In the genomic region with DNA sequence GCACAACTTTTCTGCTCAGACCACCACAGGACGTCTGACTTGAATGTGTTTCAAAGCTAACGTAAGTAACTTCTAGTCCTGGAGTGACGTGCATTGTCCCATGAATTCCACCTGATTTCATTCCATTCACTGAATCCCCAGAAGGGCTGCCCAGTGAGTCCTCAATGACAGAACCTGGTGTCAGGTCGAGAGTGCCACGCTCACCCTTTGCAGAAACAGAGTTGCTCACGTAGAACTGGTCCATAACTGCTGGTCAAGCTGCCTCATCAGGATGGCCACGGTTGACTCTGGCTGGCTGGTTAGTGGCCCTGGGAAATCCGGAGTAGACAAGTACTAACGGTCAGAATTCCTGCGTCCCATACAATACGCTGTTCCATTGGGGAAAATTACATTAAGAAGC, we compare ENCODE assay signal across 29 cellular contexts.
"Had no signal": no experiment of that assay in that cellular context is flagged by ENCODE, and none has a peak within 500 bp of the region (broad histone marks: within the 10 kb centered on the region; RNA-seq: fewer than 3 reads in every experiment).

No MANE protein-coding gene starts in this region.

- DNase-seq: activated B cell treated with CpG ODN at 0.5 μM for 24 hours; activated CD4-positive, alpha-beta T cell treated with anti-CD3 and anti-CD28 coated beads for 48 hours; activated CD4-positive, alpha-beta T cell treated with anti-CD3 and anti-CD28 coated beads, Interleukin-2, amount 50 U/mL, for 1 hour; activated CD4-positive, alpha-beta T cell treated with anti-CD3 and anti-CD28 coated beads, Interleukin-2, amount 50 U/mL, for 48 hours; activated CD8-positive, alpha-beta memory T cell treated with anti-CD3 and anti-CD28 coated beads, Interleukin-2, amount 10 ng/mL, durations not matched to agents 7 days and 5 days; activated CD8-positive, alpha-beta memory T cell treated with anti-CD3 and anti-CD28 coated beads, Interleukin-2, amount 50 U/mL, for 4 hours; activated CD8-positive, alpha-beta T cell treated with anti-CD3 and anti-CD28 coated beads for 36 hours; activated gamma-delta T cell; activated naive CD4-positive, alpha-beta T cell; activated naive CD4-positive, alpha-beta T cell treated with anti-CD3 and anti-CD28 coated beads, Interleukin-2, amount 10 ng/mL, durations not matched to agents 7 days and 5 days; activated naive CD8-positive, alpha-beta T cell treated with anti-CD3 and anti-CD28 coated beads, Interleukin-2, amount 10 ng/mL, durations not matched to agents 7 days and 5 days; activated T-cell treated with anti-CD3 and anti-CD28 coated beads for 4 hours; activated T-cell treated with anti-CD3 and anti-CD28 coated beads, Interleukin-2, amount 50 U/mL, for 24 hours; activated T-cell treated with anti-CD3 and anti-CD28 coated beads, Interleukin-2, amount 50 U/mL, for 72 hours; central memory CD4-positive, alpha-beta T cell; cerebellar nuclear complex; colonic mucosa; effector CD8-positive, alpha-beta T cell; esophagus squamous epithelium; foreskin melanocyte; T-helper 1 cell; T-helper 17 cell; T1000; WERI-Rb-1 had no signal

- ATAC-seq: activated CD4-positive, CD25-positive, alpha-beta regulatory T cell treated with anti-CD3 and anti-CD28 coated beads, Interleukin-2, amount 50 U/mL, for 24 hours; activated CD8-positive, alpha-beta memory T cell treated with anti-CD3 and anti-CD28 coated beads, Interleukin-2, amount 10 ng/mL, durations not matched to agents 7 days and 5 days; activated CD8-positive, alpha-beta T cell treated with anti-CD3 and anti-CD28 coated beads for 36 hours; activated naive CD4-positive, alpha-beta T cell treated with anti-CD3 and anti-CD28 coated beads, Interleukin-2, amount 50 U/mL, for 72 hours; activated T-cell treated with anti-CD3 and anti-CD28 coated beads, Interleukin-2, amount 50 U/mL, for 72 hours; gastroesophageal sphincter; T-helper 17 cell had no signal

- H3K4me1 Mint-ChIP-seq: activated B cell treated with CpG ODN at 0.5 μM for 24 hours; activated CD8-positive, alpha-beta memory T cell treated with anti-CD3 and anti-CD28 coated beads, Interleukin-2, amount 10 ng/mL, durations not matched to agents 7 days and 5 days; activated naive CD4-positive, alpha-beta T cell treated with anti-CD3 and anti-CD28 coated beads, Interleukin-2, amount 10 ng/mL, durations not matched to agents 7 days and 5 days; activated naive CD8-positive, alpha-beta T cell treated with anti-CD3 and anti-CD28 coated beads, Interleukin-2, amount 10 ng/mL, durations not matched to agents 7 days and 5 days; brain; T-helper 17 cell had no signal

- H3K36me3 Mint-ChIP-seq: activated CD8-positive, alpha-beta memory T cell treated with anti-CD3 and anti-CD28 coated beads, Interleukin-2, amount 10 ng/mL, durations not matched to agents 7 days and 5 days; activated naive CD4-positive, alpha-beta T cell treated with anti-CD3 and anti-CD28 coated beads, Interleukin-2, amount 10 ng/mL, durations not matched to agents 7 days and 5 days; activated naive CD8-positive, alpha-beta T cell treated with anti-CD3 and anti-CD28 coated beads, Interleukin-2, amount 10 ng/mL, durations not matched to agents 7 days and 5 days; brain had no signal

- H3K4me3 Mint-ChIP-seq: activated B cell treated with CpG ODN at 0.5 μM for 24 hours; activated CD8-positive, alpha-beta memory T cell treated with anti-CD3 and anti-CD28 coated beads, Interleukin-2, amount 10 ng/mL, durations not matched to agents 7 days and 5 days; activated CD8-positive, alpha-beta T cell treated with anti-CD3 and anti-CD28 coated beads for 36 hours; activated naive CD4-positive, alpha-beta T cell treated with anti-CD3 and anti-CD28 coated beads, Interleukin-2, amount 10 ng/mL, durations not matched to agents 7 days and 5 days; activated naive CD8-positive, alpha-beta T cell treated with anti-CD3 and anti-CD28 coated beads, Interleukin-2, amount 10 ng/mL, durations not matched to agents 7 days and 5 days; activated T-cell treated with anti-CD3 and anti-CD28 coated beads, Interleukin-2, amount 50 U/mL, for 24 hours; activated T-cell treated with anti-CD3 and anti-CD28 coated beads, Interleukin-2, amount 50 U/mL, for 72 hours; brain; T-helper 17 cell; T-helper 2 cell treated with Interferon-gamma antibody and Interleukin-4, amounts not matched to agents 5 μg/mL and 100 μg/mL, for 36 hours had no signal

- H3K27ac Mint-ChIP-seq: activated B cell treated with CpG ODN at 0.5 μM for 24 hours; activated CD8-positive, alpha-beta memory T cell treated with anti-CD3 and anti-CD28 coated beads, Interleukin-2, amount 10 ng/mL, durations not matched to agents 7 days and 5 days; activated CD8-positive, alpha-beta T cell treated with anti-CD3 and anti-CD28 coated beads for 36 hours; activated naive CD4-positive, alpha-beta T cell treated with anti-CD3 and anti-CD28 coated beads, Interleukin-2, amount 10 ng/mL, durations not matched to agents 7 days and 5 days; activated naive CD4-positive, alpha-beta T cell treated with anti-CD3 and anti-CD28 coated beads, Interleukin-2, amount 50 U/mL, for 72 hours; activated naive CD8-positive, alpha-beta T cell treated with anti-CD3 and anti-CD28 coated beads, Interleukin-2, amount 10 ng/mL, durations not matched to agents 7 days and 5 days; activated T-cell treated with anti-CD3 and anti-CD28 coated beads, Interleukin-2, amount 50 U/mL, for 24 hours; activated T-cell treated with anti-CD3 and anti-CD28 coated beads, Interleukin-2, amount 50 U/mL, for 72 hours; brain; T-helper 17 cell; T-helper 2 cell treated with Interferon-gamma antibody and Interleukin-4, amounts not matched to agents 5 μg/mL and 100 μg/mL, for 36 hours had no signal
